12 cellular contexts compared by ENCODE assay signal in genomic region chr1:101111461-101111860, GRCh38.
DNase-seq lines count a peak whose midpoint lies in the region; ATAC-seq and TF ChIP-seq lines count a peak whose summit lies in the region.
"Had no signal": no experiment of that assay in that cellular context is flagged by ENCODE, and none has a peak within 500 bp of the region (broad histone marks: within the 10 kb centered on the region; RNA-seq: fewer than 3 reads in every experiment).

No MANE protein-coding gene starts in this region.

- CTCF ChIA-PET in CD8-positive, alpha-beta T cell (lab: Charles Lee): interaction anchor here (0.6 to 1.6 kb wide), 4 partner anchors 18 to 177 kb away, joined by 3 to 14 read pairs (median 4); no protein-coding TSS in a partner anchor

- H3K27me3 Mint-ChIP-seq in CD8-positive, alpha-beta T cell (ENCODE audit: low read depth): no peaks in the 10 kb centered on the region
- H3K27me3 Mint-ChIP-seq in activated T-helper 2 cell treated with anti-CD3 and anti-CD28 coated beads, Interferon-gamma antibody, Interleukin-2, Interleukin-4, amounts not matched to agents 10 μg/mL and 5 μg/mL and 100 μg/mL, durations not matched to agents 14 hours and 24 hours and 36 hours (ENCODE audit: low read depth): no peaks in the 10 kb centered on the region
- H3K27me3 Mint-ChIP-seq in naive B cell: no peaks in the 10 kb centered on the region

- H3K4me1 Mint-ChIP-seq in CD8-positive, alpha-beta T cell (ENCODE audit: low read depth): peaks cover 71% of the 10 kb centered on the region
- peaks cover 64% of the 10 kb centered on the region for H3K4me1 Mint-ChIP-seq in activated T-helper 2 cell treated with anti-CD3 and anti-CD28 coated beads, Interferon-gamma antibody, Interleukin-2, Interleukin-4, amounts not matched to agents 10 μg/mL and 5 μg/mL and 100 μg/mL, durations not matched to agents 14 hours and 24 hours and 36 hours (ENCODE audit: low read depth)
- H3K4me1 Mint-ChIP-seq in naive B cell: peaks cover 33 to 48% (median 34%) of the 10 kb centered on the region in 3 donors

- peak overlapping the region; percentile 99 for H3K27ac Mint-ChIP-seq in CD8-positive, alpha-beta T cell
- peak overlapping the region; percentile 89 for H3K27ac Mint-ChIP-seq in activated T-helper 2 cell treated with anti-CD3 and anti-CD28 coated beads, Interferon-gamma antibody, Interleukin-2, Interleukin-4, amounts not matched to agents 10 μg/mL and 5 μg/mL and 100 μg/mL, durations not matched to agents 14 hours and 24 hours and 36 hours
- H3K27ac Mint-ChIP-seq in naive B cell: peak overlapping the region; percentile 93 to 100 (median 98)

- no peaks in the 10 kb centered on the region for H3K27me3 ChIP-seq in BLaER1 treated with 17β-estradiol and CSF1 and Interleukin-3, amounts not matched to agents 10 nM and 100 nM
- H3K27me3 ChIP-seq in CD8-positive, alpha-beta T cell (ENCODE audit: insufficient read depth, low read length): no peaks in the 10 kb centered on the region
- H3K27me3 ChIP-seq: MG63, thyroid gland had no signal

- H3K4me2 ChIP-seq in BLaER1 treated with 17β-estradiol and CSF1 and Interleukin-3, amounts not matched to agents 10 nM and 100 nM: peak overlapping the region; percentile 30 to 80 (median 71); a peak in 21 of 22 replicates

- peak overlapping the region; percentile 75 to 86 (median 81); a peak in 21 of 22 replicates for H3K27ac ChIP-seq in BLaER1 treated with 17β-estradiol and CSF1 and Interleukin-3, amounts not matched to agents 10 nM and 100 nM
- peak overlapping the region; percentile 53 for H3K27ac ChIP-seq in CD8-positive, alpha-beta T cell (ENCODE audit: low read depth, low read length)
- H3K27ac ChIP-seq: thyroid gland had no signal

- H3K9me3 ChIP-seq in BLaER1 treated with 17β-estradiol and CSF1 and Interleukin-3, amounts not matched to agents 10 nM and 100 nM (replicated peaks in 1 of 11): peaks cover 0 to 22% (median 12%) of the 10 kb centered on the region in 11 experiments; a peak in 9 of 22 replicates
- no peaks in the 10 kb centered on the region for H3K9me3 ChIP-seq in CD8-positive, alpha-beta T cell (ENCODE audit: low read length)
- H3K9me3 ChIP-seq: MG63, thyroid gland had no signal

- TF ChIP-seq CTCF in CD8-positive, alpha-beta T cell (IDR thresholded peaks at IDR 0.05): no peak

- ATAC-seq in CD8-positive, alpha-beta T cell: no peak
- ATAC-seq in naive B cell (ENCODE audit: low read depth in 2 of 2): no peak
- ATAC-seq in GM19035 (IDR thresholded peaks at IDR 0.05; ENCODE audit: unreplicated experiment): no peak

- intact Hi-C loops in CD8-positive, alpha-beta T cell (cut with DNase I, micrococcal nuclease): loop anchor here (2.0 to 5.0 kb wide), 5 partner anchors 44 to 214 kb away; partner anchors contain the start of gene SLC30A7 (in 1 of the 2)
- intact Hi-C loops in activated T-helper 2 cell treated with anti-CD3 and anti-CD28 coated beads, Interferon-gamma antibody, Interleukin-2, Interleukin-4, amounts not matched to agents 10 μg/mL and 5 μg/mL and 100 μg/mL, durations not matched to agents 14 hours and 24 hours and 36 hours (cut with micrococcal nuclease): no loop called here

- DNase-seq in CD8-positive, alpha-beta T cell: no peak
- no peak for DNase-seq in activated T-helper 2 cell treated with anti-CD3 and anti-CD28 coated beads, Interferon-gamma antibody, Interleukin-2, Interleukin-4, amounts not matched to agents 10 μg/mL and 5 μg/mL and 100 μg/mL, durations not matched to agents 14 hours and 24 hours and 36 hours (ENCODE audit: low spot score)
- DNase-seq in naive B cell (no peak), OCI-M2 (lab: John Stamatoyannopoulos, UW; ENCODE audit: unreplicated experiment) (no peak)
- no peak for DNase-seq in activated effector memory CD4-positive, alpha-beta T cell treated with Interleukin-2 at 50 U/mL for 16 hours
- DNase-seq: MG63, midbrain, NCI-H2029 treated with DMSO at 0.1 percent for 48 hours, NCI-H69 had no signal

- H3K4me3 Mint-ChIP-seq in CD8-positive, alpha-beta T cell: peak overlapping the region; percentile 66
- H3K4me3 Mint-ChIP-seq in activated T-helper 2 cell treated with anti-CD3 and anti-CD28 coated beads, Interferon-gamma antibody, Interleukin-2, Interleukin-4, amounts not matched to agents 10 μg/mL and 5 μg/mL and 100 μg/mL, durations not matched to agents 14 hours and 24 hours and 36 hours (ENCODE audit: low read depth): peak overlapping the region; percentile 58
- H3K4me3 Mint-ChIP-seq in naive B cell: peak overlapping the region; percentile 27 to 78 (median 58)

- H3K36me3 ChIP-seq in BLaER1 treated with 17β-estradiol and CSF1 and Interleukin-3, amounts not matched to agents 10 nM and 100 nM: no peaks in the 10 kb centered on the region
- no peaks in the 10 kb centered on the region for H3K36me3 ChIP-seq in CD8-positive, alpha-beta T cell (ENCODE audit: insufficient read depth, low read length)
- H3K36me3 ChIP-seq: MG63, thyroid gland had no signal

- POLR2A ChIA-PET in CD8-positive, alpha-beta T cell (lab: Charles Lee): interaction anchor here (1.0 to 3.8 kb wide), 3 partner anchors 17 to 124 kb away, joined by 4 to 23 read pairs (median 7); no protein-coding TSS in a partner anchor

- H3K9ac ChIP-seq in BLaER1 treated with 17β-estradiol and CSF1 and Interleukin-3, amounts not matched to agents 10 nM and 100 nM: peak overlapping the region in 10 of 11 experiments; percentile 30 to 64 (median 45); a peak in 12 of 22 replicates

- H3K4me1 ChIP-seq in BLaER1 treated with 17β-estradiol and CSF1 and Interleukin-3, amounts not matched to agents 10 nM and 100 nM: peaks cover 27 to 38% (median 34%) of the 10 kb centered on the region in 10 experiments
- peaks cover 42% of the 10 kb centered on the region for H3K4me1 ChIP-seq in CD8-positive, alpha-beta T cell (ENCODE audit: insufficient read depth, low read length)
- H3K4me1 ChIP-seq: thyroid gland had no signal

- no peaks in the 10 kb centered on the region for H3K9me3 Mint-ChIP-seq in CD8-positive, alpha-beta T cell
- H3K9me3 Mint-ChIP-seq in activated T-helper 2 cell treated with anti-CD3 and anti-CD28 coated beads, Interferon-gamma antibody, Interleukin-2, Interleukin-4, amounts not matched to agents 10 μg/mL and 5 μg/mL and 100 μg/mL, durations not matched to agents 14 hours and 24 hours and 36 hours: peaks cover 25% of the 10 kb centered on the region
- H3K9me3 Mint-ChIP-seq in naive B cell: peaks cover 0 to 5% (median 0%) of the 10 kb centered on the region in 7 donors

- no peaks in the 10 kb centered on the region for H4K20me1 ChIP-seq in BLaER1 treated with 17β-estradiol and CSF1 and Interleukin-3, amounts not matched to agents 10 nM and 100 nM

- peaks cover 2% of the 10 kb centered on the region for H3K36me3 Mint-ChIP-seq in CD8-positive, alpha-beta T cell
- peaks cover 41% of the 10 kb centered on the region for H3K36me3 Mint-ChIP-seq in activated T-helper 2 cell treated with anti-CD3 and anti-CD28 coated beads, Interferon-gamma antibody, Interleukin-2, Interleukin-4, amounts not matched to agents 10 μg/mL and 5 μg/mL and 100 μg/mL, durations not matched to agents 14 hours and 24 hours and 36 hours (ENCODE audit: low read depth)
- no peaks in the 10 kb centered on the region for H3K36me3 Mint-ChIP-seq in naive B cell

- H3K4me3 ChIP-seq in BLaER1 treated with 17β-estradiol and CSF1 and Interleukin-3, amounts not matched to agents 10 nM and 100 nM: peak overlapping the region in 2 of 10 experiments; percentile 10 to 28; a peak in 3 of 20 replicates
- H3K4me3 ChIP-seq in CD8-positive, alpha-beta T cell (ENCODE audit: low read depth, low read length): no peak overlapping the region
- H3K4me3 ChIP-seq: MG63, thyroid gland had no signal
